Comparison of ENCODE assay signal across 17 cellular contexts in the genomic region with DNA sequence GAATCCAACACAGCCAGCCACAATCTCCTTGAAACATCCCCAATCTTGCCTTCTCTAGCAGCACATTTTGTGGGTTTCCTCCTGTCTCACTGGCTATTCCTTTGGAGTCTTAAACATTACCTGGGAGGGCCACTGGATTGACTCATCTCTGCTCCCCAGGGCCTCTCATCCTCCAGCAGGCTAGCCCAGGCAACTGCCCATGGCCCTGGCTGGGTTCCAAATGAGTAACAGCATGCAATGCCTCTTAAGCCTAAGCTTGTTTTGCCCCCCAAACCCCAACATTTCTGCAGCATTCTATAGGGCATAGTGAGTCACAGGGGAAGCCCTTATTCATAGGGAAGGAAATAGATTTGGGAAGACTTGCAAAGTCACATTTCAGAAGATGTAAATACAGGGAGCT.
DNase-seq lines count a peak whose midpoint lies in the region; ATAC-seq and TF ChIP-seq lines count a peak whose summit lies in the region.
"Had no signal": no experiment of that assay in that cellular context is flagged by ENCODE, and none has a peak within 500 bp of the region (broad histone marks: within the 10 kb centered on the region; RNA-seq: fewer than 3 reads in every experiment).

No MANE protein-coding gene starts in this region.

- H3K27ac ChIP-seq in mesenchymal stem cell (ENCODE audit: low read length, poor library complexity, severe bottlenecking) = peak overlapping the region; percentile 38
- H3K27ac ChIP-seq: pancreas, uterus had no signal

- no peak overlapping the region for H3K27ac Mint-ChIP-seq in WTC11
- H3K27ac Mint-ChIP-seq: activated CD8-positive, alpha-beta memory T cell treated with anti-CD3 and anti-CD28 coated beads, Interleukin-2, amount 10 ng/mL, durations not matched to agents 7 days and 5 days; activated naive CD4-positive, alpha-beta T cell treated with anti-CD3 and anti-CD28 coated beads, Interleukin-2, amount 10 ng/mL, durations not matched to agents 7 days and 5 days; stimulated activated memory B cell treated with anti-CD40 and anti-IgM and Interleukin-4, amounts not matched to agents 10 μg/mL and 1 μg/mL and 100 μg/mL, for 72 hours had no signal

- no peak overlapping the region for H3K14ac ChIP-seq in mesenchymal stem cell (ENCODE audit: low read length in 2 of 2)

- no peak overlapping the region for H2AFZ ChIP-seq in mesenchymal stem cell (ENCODE audit: low read depth, low read length)

- no peak for ATAC-seq in WTC11
- ATAC-seq in GM19035 (IDR thresholded peaks at IDR 0.05; ENCODE audit: unreplicated experiment) = no peak
- ATAC-seq: activated CD8-positive, alpha-beta memory T cell treated with anti-CD3 and anti-CD28 coated beads, Interleukin-2, amount 10 ng/mL, durations not matched to agents 7 days and 5 days; pancreas; stimulated activated memory B cell treated with anti-CD40 and anti-IgM and Interleukin-4, amounts not matched to agents 10 μg/mL and 1 μg/mL and 100 μg/mL, for 72 hours had no signal

- no peaks in the 10 kb centered on the region for H3K9me3 ChIP-seq in mesenchymal stem cell (ENCODE audit: control insufficient read depth, low read length)
- H3K9me3 ChIP-seq: pancreas, uterus had no signal

- TF ChIP-seq CTCF in WTC11 (IDR thresholded peaks at IDR 0.05) = no peak

- CTCF ChIA-PET in WTC11 (lab: Charles Lee) = interaction anchor here (1.1 kb wide), 1 partner anchor 207 kb away, joined by 3 read pairs; no protein-coding TSS in a partner anchor

- H3K4ac ChIP-seq in mesenchymal stem cell (ENCODE audit: low read depth in 1 of 2, low read length in 2 of 2) = no peak overlapping the region

- no peaks in the 10 kb centered on the region for H3K36me3 ChIP-seq in mesenchymal stem cell (ENCODE audit: control insufficient read depth in 1 of 2, insufficient read depth in 2 of 2, low read depth in 1 of 2, low read length in 2 of 2)
- H3K36me3 ChIP-seq: pancreas, uterus had no signal

- no peak overlapping the region for H3K4me3 ChIP-seq in mesenchymal stem cell (ENCODE audit: insufficient read depth in 1 of 2, low read depth in 1 of 2, low read length in 2 of 2)
- H3K4me3 ChIP-seq: pancreas, uterus had no signal

- H3K18ac ChIP-seq in mesenchymal stem cell (ENCODE audit: low read depth in 1 of 2, low read length in 2 of 2) = no peak overlapping the region

- no peak overlapping the region for H2AK5ac ChIP-seq in mesenchymal stem cell (ENCODE audit: low read length, severe bottlenecking)

- no peaks in the 10 kb centered on the region for H3K27me3 ChIP-seq in mesenchymal stem cell (ENCODE audit: control insufficient read depth in 1 of 2, insufficient read depth in 1 of 2, low read length in 2 of 2)
- H3K27me3 ChIP-seq: pancreas, uterus had no signal

- H3K4me2 ChIP-seq in mesenchymal stem cell (ENCODE audit: low read length, poor library complexity, severe bottlenecking) = no peak overlapping the region

- H3K4me3 Mint-ChIP-seq in WTC11 = no peak overlapping the region
- H3K4me3 Mint-ChIP-seq: activated CD8-positive, alpha-beta memory T cell treated with anti-CD3 and anti-CD28 coated beads, Interleukin-2, amount 10 ng/mL, durations not matched to agents 7 days and 5 days; activated naive CD4-positive, alpha-beta T cell treated with anti-CD3 and anti-CD28 coated beads, Interleukin-2, amount 10 ng/mL, durations not matched to agents 7 days and 5 days; central memory CD8-positive, alpha-beta T cell; stimulated activated memory B cell treated with anti-CD40 and anti-IgM and Interleukin-4, amounts not matched to agents 10 μg/mL and 1 μg/mL and 100 μg/mL, for 72 hours had no signal

- no peaks in the 10 kb centered on the region for H3K9me3 Mint-ChIP-seq in WTC11
- H3K9me3 Mint-ChIP-seq: activated naive CD4-positive, alpha-beta T cell treated with anti-CD3 and anti-CD28 coated beads, Interleukin-2, amount 10 ng/mL, durations not matched to agents 7 days and 5 days; stimulated activated memory B cell treated with anti-CD40 and anti-IgM and Interleukin-4, amounts not matched to agents 10 μg/mL and 1 μg/mL and 100 μg/mL, for 72 hours had no signal

- no peaks in the 10 kb centered on the region; the same call in 1 of the 2 replicates for H3K27me3 Mint-ChIP-seq in WTC11 (ENCODE audit: low read depth)
- H3K27me3 Mint-ChIP-seq: activated CD8-positive, alpha-beta memory T cell treated with anti-CD3 and anti-CD28 coated beads, Interleukin-2, amount 10 ng/mL, durations not matched to agents 7 days and 5 days; activated naive CD4-positive, alpha-beta T cell treated with anti-CD3 and anti-CD28 coated beads, Interleukin-2, amount 10 ng/mL, durations not matched to agents 7 days and 5 days; central memory CD8-positive, alpha-beta T cell; stimulated activated memory B cell treated with anti-CD40 and anti-IgM and Interleukin-4, amounts not matched to agents 10 μg/mL and 1 μg/mL and 100 μg/mL, for 72 hours had no signal

- no peaks in the 10 kb centered on the region for H3K4me1 Mint-ChIP-seq in WTC11
- H3K4me1 Mint-ChIP-seq: activated CD8-positive, alpha-beta memory T cell treated with anti-CD3 and anti-CD28 coated beads, Interleukin-2, amount 10 ng/mL, durations not matched to agents 7 days and 5 days; activated naive CD4-positive, alpha-beta T cell treated with anti-CD3 and anti-CD28 coated beads, Interleukin-2, amount 10 ng/mL, durations not matched to agents 7 days and 5 days; central memory CD8-positive, alpha-beta T cell had no signal

- POLR2A ChIA-PET in WTC11 (lab: Charles Lee) = no interaction called here

- H3K4me1 ChIP-seq in mesenchymal stem cell (ENCODE audit: control insufficient read depth, insufficient read depth, low read depth, low read length) = peaks cover 24% of the 10 kb centered on the region
- H3K4me1 ChIP-seq: pancreas, uterus had no signal

- H4K91ac ChIP-seq in mesenchymal stem cell (ENCODE audit: low read length) = no peak overlapping the region

- H3K79me1 ChIP-seq in mesenchymal stem cell (replicated peaks; ENCODE audit: low read length, poor library complexity, severe bottlenecking) = no peaks in the 10 kb centered on the region

- H2BK120ac ChIP-seq in mesenchymal stem cell (ENCODE audit: low read depth, low read length) = no peak overlapping the region

- H2BK12ac ChIP-seq in mesenchymal stem cell (ENCODE audit: low read length in 2 of 2) = no peak overlapping the region

- H2BK5ac ChIP-seq in mesenchymal stem cell (ENCODE audit: low read depth, low read length, poor library complexity, severe bottlenecking) = no peak overlapping the region

- H2BK15ac ChIP-seq in mesenchymal stem cell (ENCODE audit: low read depth, poor library complexity, severe bottlenecking) = no peak overlapping the region

- H3K36me3 Mint-ChIP-seq in WTC11 = no peaks in the 10 kb centered on the region
- H3K36me3 Mint-ChIP-seq: activated CD8-positive, alpha-beta memory T cell treated with anti-CD3 and anti-CD28 coated beads, Interleukin-2, amount 10 ng/mL, durations not matched to agents 7 days and 5 days; activated naive CD4-positive, alpha-beta T cell treated with anti-CD3 and anti-CD28 coated beads, Interleukin-2, amount 10 ng/mL, durations not matched to agents 7 days and 5 days; stimulated activated memory B cell treated with anti-CD40 and anti-IgM and Interleukin-4, amounts not matched to agents 10 μg/mL and 1 μg/mL and 100 μg/mL, for 72 hours had no signal

- DNase-seq in NCI-H510A treated with DMSO at 0.1 percent for 48 hours (lab: John Stamatoyannopoulos, UW) (peak; percentile 46), NCI-H510A (lab: John Stamatoyannopoulos, UW) (no peak), NCI-H146 treated with DMSO at 0.1 percent for 48 hours (lab: John Stamatoyannopoulos, UW; ENCODE audit: unreplicated experiment) (peak; percentile 27), astrocyte of the hippocampus (ENCODE audit: low read depth, low spot score) (peak; percentile 13), mesenchymal stem cell (no peak), WTC11 (ENCODE audit: low spot score) (no peak), NCI-H2107 treated with DMSO at 0.1 percent for 48 hours (lab: John Stamatoyannopoulos, UW; ENCODE audit: unreplicated experiment) (no peak)
- DNase-seq: activated CD8-positive, alpha-beta memory T cell treated with anti-CD3 and anti-CD28 coated beads, Interleukin-2, amount 10 ng/mL, durations not matched to agents 7 days and 5 days; activated naive CD4-positive, alpha-beta T cell treated with anti-CD3 and anti-CD28 coated beads, Interleukin-2, amount 10 ng/mL, durations not matched to agents 7 days and 5 days; DMS79; GOT3; NCI-H187; pancreas; uterus had no signal

- no peak overlapping the region for H3K23ac ChIP-seq in mesenchymal stem cell (ENCODE audit: low read length in 2 of 2)

- H4K8ac ChIP-seq in mesenchymal stem cell (ENCODE audit: low read length) = no peak overlapping the region

- no peak overlapping the region for H3K9ac ChIP-seq in mesenchymal stem cell (ENCODE audit: low read length)

TF ChIP-seq in WTC11, 78 proteins besides CTCF, POLR2A, EP300 and RAD21:
- no peak for TF ChIP-seq JUN (CRISPR knock-in tag; IDR thresholded peaks at IDR 0.05)
- TF ChIP-seq ZNF121 (CRISPR knock-in tag; IDR thresholded peaks at IDR 0.05) = no peak
- no peak for TF ChIP-seq CBFB (CRISPR knock-in tag; IDR thresholded peaks at IDR 0.05; ENCODE audit: low read depth)
- no peak for TF ChIP-seq ZNF281 (CRISPR knock-in tag; IDR thresholded peaks at IDR 0.05)
- no peak for TF ChIP-seq TCF7 (CRISPR knock-in tag; IDR thresholded peaks at IDR 0.05; ENCODE audit: low read depth)
- no peak for TF ChIP-seq OVOL2 (CRISPR knock-in tag; IDR thresholded peaks at IDR 0.05; ENCODE audit: borderline replicate concordance)
TF ChIP-seq in WTC11: peak in this region for 0.

Comparison
In these comparisons a context has a peak if more than half of its experiments do, and no peak if none do; other contexts are left out.
1. DNase-seq: peak in NCI-H510A treated with DMSO at 0.1 percent for 48 hours (single experiment), NCI-H146 treated with DMSO at 0.1 percent for 48 hours (single experiment) and astrocyte of the hippocampus (single experiment); none in NCI-H510A (single experiment), mesenchymal stem cell (single experiment), WTC11 (single experiment) and NCI-H2107 treated with DMSO at 0.1 percent for 48 hours (single experiment).